1 cellular context compared by ENCODE assay signal in the genomic region with DNA sequence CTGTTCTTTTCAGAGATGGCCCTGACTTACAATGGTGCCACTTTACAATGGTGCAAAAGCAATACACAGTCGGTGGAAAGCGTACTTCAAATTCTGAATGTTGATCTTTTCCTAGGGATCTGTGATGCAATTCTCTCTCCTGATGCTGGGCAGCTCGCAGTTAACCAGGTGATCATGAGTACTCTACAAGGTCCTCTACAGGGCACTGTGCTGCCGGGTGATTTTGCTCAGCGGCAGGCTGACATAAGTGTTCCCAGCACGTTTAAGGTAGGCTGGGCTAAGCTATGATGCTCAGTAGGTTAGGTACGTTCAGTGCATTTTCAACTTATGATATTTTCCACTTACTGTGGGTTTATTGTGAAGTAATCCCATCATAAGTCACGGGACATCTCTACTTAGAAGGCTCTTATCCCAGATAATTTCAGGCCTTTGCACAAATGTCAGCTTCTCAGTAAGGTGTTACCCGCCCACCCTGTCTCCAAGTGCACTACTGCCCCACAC.
TF ChIP-seq lines count a peak whose summit lies in the region.

No MANE protein-coding gene starts in this region.

TF ChIP-seq in GM23338, 12 proteins besides CTCF, POLR2A, EP300 and RAD21 (continued from another document):
- TF ChIP-seq, protein P1, sequence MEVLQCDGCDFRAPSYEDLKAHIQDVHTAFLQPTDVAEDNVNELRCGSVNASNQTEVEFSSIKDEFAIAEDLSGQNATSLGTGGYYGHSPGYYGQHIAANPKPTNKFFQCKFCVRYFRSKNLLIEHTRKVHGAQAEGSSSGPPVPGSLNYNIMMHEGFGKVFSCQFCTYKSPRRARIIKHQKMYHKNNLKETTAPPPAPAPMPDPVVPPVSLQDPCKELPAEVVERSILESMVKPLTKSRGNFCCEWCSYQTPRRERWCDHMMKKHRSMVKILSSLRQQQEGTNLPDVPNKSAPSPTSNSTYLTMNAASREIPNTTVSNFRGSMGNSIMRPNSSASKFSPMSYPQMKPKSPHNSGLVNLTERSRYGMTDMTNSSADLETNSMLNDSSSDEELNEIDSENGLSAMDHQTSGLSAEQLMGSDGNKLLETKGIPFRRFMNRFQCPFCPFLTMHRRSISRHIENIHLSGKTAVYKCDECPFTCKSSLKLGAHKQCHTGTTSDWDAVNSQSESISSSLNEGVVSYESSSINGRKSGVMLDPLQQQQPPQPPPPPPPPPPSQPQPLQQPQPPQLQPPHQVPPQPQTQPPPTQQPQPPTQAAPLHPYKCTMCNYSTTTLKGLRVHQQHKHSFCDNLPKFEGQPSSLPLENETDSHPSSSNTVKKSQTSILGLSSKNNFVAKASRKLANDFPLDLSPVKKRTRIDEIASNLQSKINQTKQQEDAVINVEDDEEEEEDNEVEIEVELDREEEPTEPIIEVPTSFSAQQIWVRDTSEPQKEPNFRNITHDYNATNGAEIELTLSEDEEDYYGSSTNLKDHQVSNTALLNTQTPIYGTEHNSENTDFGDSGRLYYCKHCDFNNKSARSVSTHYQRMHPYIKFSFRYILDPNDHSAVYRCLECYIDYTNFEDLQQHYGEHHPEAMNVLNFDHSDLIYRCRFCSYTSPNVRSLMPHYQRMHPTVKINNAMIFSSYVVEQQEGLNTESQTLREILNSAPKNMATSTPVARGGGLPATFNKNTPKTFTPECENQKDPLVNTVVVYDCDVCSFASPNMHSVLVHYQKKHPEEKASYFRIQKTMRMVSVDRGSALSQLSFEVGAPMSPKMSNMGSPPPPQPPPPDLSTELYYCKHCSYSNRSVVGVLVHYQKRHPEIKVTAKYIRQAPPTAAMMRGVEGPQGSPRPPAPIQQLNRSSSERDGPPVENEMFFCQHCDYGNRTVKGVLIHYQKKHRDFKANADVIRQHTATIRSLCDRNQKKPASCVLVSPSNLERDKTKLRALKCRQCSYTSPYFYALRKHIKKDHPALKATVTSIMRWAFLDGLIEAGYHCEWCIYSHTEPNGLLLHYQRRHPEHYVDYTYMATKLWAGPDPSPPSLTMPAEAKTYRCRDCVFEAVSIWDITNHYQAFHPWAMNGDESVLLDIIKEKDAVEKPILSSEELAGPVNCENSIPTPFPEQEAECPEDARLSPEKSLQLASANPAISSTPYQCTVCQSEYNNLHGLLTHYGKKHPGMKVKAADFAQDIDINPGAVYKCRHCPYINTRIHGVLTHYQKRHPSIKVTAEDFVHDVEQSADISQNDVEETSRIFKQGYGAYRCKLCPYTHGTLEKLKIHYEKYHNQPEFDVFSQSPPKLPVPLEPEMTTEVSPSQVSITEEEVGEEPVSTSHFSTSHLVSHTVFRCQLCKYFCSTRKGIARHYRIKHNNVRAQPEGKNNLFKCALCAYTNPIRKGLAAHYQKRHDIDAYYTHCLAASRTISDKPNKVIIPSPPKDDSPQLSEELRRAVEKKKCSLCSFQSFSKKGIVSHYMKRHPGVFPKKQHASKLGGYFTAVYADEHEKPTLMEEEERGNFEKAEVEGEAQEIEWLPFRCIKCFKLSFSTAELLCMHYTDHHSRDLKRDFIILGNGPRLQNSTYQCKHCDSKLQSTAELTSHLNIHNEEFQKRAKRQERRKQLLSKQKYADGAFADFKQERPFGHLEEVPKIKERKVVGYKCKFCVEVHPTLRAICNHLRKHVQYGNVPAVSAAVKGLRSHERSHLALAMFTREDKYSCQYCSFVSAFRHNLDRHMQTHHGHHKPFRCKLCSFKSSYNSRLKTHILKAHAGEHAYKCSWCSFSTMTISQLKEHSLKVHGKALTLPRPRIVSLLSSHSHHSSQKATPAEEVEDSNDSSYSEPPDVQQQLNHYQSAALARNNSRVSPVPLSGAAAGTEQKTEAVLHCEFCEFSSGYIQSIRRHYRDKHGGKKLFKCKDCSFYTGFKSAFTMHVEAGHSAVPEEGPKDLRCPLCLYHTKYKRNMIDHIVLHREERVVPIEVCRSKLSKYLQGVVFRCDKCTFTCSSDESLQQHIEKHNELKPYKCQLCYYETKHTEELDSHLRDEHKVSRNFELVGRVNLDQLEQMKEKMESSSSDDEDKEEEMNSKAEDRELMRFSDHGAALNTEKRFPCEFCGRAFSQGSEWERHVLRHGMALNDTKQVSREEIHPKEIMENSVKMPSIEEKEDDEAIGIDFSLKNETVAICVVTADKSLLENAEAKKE (CRISPR knock-in tag; IDR thresholded peaks at IDR 0.05): no peak
- TF ChIP-seq ZNF114 (CRISPR knock-in tag; IDR thresholded peaks at IDR 0.05): no peak
- no peak for TF ChIP-seq CREB1 (CRISPR knock-in tag; IDR thresholded peaks at IDR 0.05; ENCODE audit: low read depth)
- no peak for TF ChIP-seq NANOG (IDR thresholded peaks at IDR 0.05; ENCODE audit: borderline replicate concordance)
- no peak for TF ChIP-seq POLR2AphosphoS5 (IDR thresholded peaks at IDR 0.05; ENCODE audit: low read depth)
- TF ChIP-seq, protein P2, sequence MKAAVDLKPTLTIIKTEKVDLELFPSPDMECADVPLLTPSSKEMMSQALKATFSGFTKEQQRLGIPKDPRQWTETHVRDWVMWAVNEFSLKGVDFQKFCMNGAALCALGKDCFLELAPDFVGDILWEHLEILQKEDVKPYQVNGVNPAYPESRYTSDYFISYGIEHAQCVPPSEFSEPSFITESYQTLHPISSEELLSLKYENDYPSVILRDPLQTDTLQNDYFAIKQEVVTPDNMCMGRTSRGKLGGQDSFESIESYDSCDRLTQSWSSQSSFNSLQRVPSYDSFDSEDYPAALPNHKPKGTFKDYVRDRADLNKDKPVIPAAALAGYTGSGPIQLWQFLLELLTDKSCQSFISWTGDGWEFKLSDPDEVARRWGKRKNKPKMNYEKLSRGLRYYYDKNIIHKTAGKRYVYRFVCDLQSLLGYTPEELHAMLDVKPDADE (IDR thresholded peaks at IDR 0.05): no peak
- TF ChIP-seq, protein P3, sequence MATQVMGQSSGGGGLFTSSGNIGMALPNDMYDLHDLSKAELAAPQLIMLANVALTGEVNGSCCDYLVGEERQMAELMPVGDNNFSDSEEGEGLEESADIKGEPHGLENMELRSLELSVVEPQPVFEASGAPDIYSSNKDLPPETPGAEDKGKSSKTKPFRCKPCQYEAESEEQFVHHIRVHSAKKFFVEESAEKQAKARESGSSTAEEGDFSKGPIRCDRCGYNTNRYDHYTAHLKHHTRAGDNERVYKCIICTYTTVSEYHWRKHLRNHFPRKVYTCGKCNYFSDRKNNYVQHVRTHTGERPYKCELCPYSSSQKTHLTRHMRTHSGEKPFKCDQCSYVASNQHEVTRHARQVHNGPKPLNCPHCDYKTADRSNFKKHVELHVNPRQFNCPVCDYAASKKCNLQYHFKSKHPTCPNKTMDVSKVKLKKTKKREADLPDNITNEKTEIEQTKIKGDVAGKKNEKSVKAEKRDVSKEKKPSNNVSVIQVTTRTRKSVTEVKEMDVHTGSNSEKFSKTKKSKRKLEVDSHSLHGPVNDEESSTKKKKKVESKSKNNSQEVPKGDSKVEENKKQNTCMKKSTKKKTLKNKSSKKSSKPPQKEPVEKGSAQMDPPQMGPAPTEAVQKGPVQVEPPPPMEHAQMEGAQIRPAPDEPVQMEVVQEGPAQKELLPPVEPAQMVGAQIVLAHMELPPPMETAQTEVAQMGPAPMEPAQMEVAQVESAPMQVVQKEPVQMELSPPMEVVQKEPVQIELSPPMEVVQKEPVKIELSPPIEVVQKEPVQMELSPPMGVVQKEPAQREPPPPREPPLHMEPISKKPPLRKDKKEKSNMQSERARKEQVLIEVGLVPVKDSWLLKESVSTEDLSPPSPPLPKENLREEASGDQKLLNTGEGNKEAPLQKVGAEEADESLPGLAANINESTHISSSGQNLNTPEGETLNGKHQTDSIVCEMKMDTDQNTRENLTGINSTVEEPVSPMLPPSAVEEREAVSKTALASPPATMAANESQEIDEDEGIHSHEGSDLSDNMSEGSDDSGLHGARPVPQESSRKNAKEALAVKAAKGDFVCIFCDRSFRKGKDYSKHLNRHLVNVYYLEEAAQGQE (IDR thresholded peaks at IDR 0.05; ENCODE audit: unreplicated experiment): no peak
- no peak for TF ChIP-seq JUNB (IDR thresholded peaks at IDR 0.05; ENCODE audit: unreplicated experiment)
- TF ChIP-seq ZNF331 (CRISPR knock-in tag; IDR thresholded peaks at IDR 0.05; ENCODE audit: low read depth): no peak
- TF ChIP-seq STAT1 (IDR thresholded peaks at IDR 0.05; ENCODE audit: unreplicated experiment): no peak
- no peak for TF ChIP-seq EZH2 (IDR thresholded peaks at IDR 0.05; ENCODE audit: low read depth, unreplicated experiment)
TF ChIP-seq in GM23338: peak in this region for 0.
